27 cellular contexts compared by ENCODE assay signal in the genomic region with DNA sequence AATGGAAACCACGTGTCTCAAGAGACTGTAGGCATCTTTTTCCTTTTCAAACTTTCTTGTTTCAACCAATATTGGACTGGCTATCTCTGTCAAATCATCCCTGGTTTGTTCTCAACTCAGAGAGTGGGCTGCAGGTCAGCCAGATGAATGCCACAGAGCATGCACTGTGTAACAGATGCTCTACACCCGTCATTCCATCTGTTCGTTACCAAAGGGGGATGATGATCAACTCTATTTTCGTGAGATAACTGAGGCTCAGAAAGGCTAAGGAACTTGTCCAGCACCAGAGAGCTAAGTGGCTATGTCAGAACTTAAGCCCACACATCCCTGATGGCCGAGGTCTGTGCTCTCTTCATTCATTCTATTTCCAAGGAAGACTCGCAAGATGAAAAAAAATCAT. TPM values are rescaled to one million over a fixed set of nuclear protein-coding genes. Genes with fewer than 3 reads are reported as not detected.
"Had no signal": no experiment of that assay in that cellular context is flagged by ENCODE, and none has a peak within 500 bp of the region (broad histone marks: within the 10 kb centered on the region; RNA-seq: fewer than 3 reads in every experiment).

No MANE protein-coding gene starts in this region.

- ATAC-seq: activated CD8-positive, alpha-beta memory T cell treated with anti-CD3 and anti-CD28 coated beads, Interleukin-2, amount 10 ng/mL, durations not matched to agents 7 days and 5 days; activated naive CD4-positive, alpha-beta T cell treated with anti-CD3 and anti-CD28 coated beads, Interleukin-2, amount 50 U/mL, for 72 hours; activated naive CD8-positive, alpha-beta T cell treated with anti-CD3 and anti-CD28 coated beads, Interleukin-2, amount 50 U/mL, for 24 hours; body of pancreas; T-helper 17 cell had no signal

- H3K4me3 ChIP-seq: ascending aorta, body of pancreas, Peyer's patch, SJCRH30 had no signal

- H3K4me1 ChIP-seq: ascending aorta, Peyer's patch, SJCRH30 had no signal

- H3K9me3 ChIP-seq: ascending aorta, body of pancreas, Peyer's patch, SJCRH30 had no signal

- H3K27me3 ChIP-seq: ascending aorta, body of pancreas, Peyer's patch, SJCRH30 had no signal

- H3K27ac ChIP-seq: ascending aorta, body of pancreas, Peyer's patch, RWPE1, SJCRH30 had no signal

- H3K36me3 ChIP-seq: ascending aorta, Peyer's patch, SJCRH30 had no signal

- DNase-seq: activated B cell treated with CpG ODN at 0.5 μM for 24 hours; activated CD4-positive, alpha-beta T cell treated with anti-CD3 and anti-CD28 coated beads for 1 hour; activated CD4-positive, alpha-beta T cell treated with anti-CD3 and anti-CD28 coated beads, Interleukin-2, amount 10 ng/mL, durations not matched to agents 24 days and 14 days; activated CD4-positive, alpha-beta T cell treated with anti-CD3 and anti-CD28 coated beads, Interleukin-2, amount 50 U/mL, for 48 hours; activated CD8-positive, alpha-beta memory T cell treated with anti-CD3 and anti-CD28 coated beads, Interleukin-2, amount 10 ng/mL, durations not matched to agents 7 days and 5 days; activated effector memory CD4-positive, alpha-beta T cell treated with anti-CD3 and anti-CD28 coated beads, Interleukin-2, amount 50 U/mL, for 16 hours; activated naive CD4-positive, alpha-beta T cell treated with Interleukin-2 at 50 U/mL for 16 hours; activated naive CD8-positive, alpha-beta T cell treated with anti-CD3 and anti-CD28 coated beads, Interleukin-2, amount 50 U/mL, for 24 hours; activated T-cell treated with anti-CD3 and anti-CD28 coated beads, Interleukin-2, amount 50 U/mL, for 24 hours; amniotic stem cell; body of pancreas; central memory CD4-positive, alpha-beta T cell; Kasumi-1; KBM-7; NCI-H1105 treated with DMSO at 0.1 percent for 48 hours; NCI-H146; NCI-H2029; NCI-H2107; NCI-H526 treated with DMSO at 0.1 percent for 48 hours; Peyer's patch; Right ventricle myocardium superior; SJCRH30; T-helper 17 cell; T-helper 9 cell had no signal

RNA-seq across cellular contexts. Expression of a gene that starts 42.1 kb away (rescaled TPM):
- total RNA-seq: activated B cell treated with CpG ODN at 0.5 μM for 24 hours; activated CD4-positive, alpha-beta T cell treated with anti-CD3 and anti-CD28 coated beads, Interleukin-2, amount 10 ng/mL, durations not matched to agents 24 days and 14 days; activated CD8-positive, alpha-beta memory T cell treated with anti-CD3 and anti-CD28 coated beads, Interleukin-2, amount 10 ng/mL, durations not matched to agents 7 days and 5 days; SJCRH30 had no signal
